Comparison of ENCODE assay signal across 31 cellular contexts in the genomic region with DNA sequence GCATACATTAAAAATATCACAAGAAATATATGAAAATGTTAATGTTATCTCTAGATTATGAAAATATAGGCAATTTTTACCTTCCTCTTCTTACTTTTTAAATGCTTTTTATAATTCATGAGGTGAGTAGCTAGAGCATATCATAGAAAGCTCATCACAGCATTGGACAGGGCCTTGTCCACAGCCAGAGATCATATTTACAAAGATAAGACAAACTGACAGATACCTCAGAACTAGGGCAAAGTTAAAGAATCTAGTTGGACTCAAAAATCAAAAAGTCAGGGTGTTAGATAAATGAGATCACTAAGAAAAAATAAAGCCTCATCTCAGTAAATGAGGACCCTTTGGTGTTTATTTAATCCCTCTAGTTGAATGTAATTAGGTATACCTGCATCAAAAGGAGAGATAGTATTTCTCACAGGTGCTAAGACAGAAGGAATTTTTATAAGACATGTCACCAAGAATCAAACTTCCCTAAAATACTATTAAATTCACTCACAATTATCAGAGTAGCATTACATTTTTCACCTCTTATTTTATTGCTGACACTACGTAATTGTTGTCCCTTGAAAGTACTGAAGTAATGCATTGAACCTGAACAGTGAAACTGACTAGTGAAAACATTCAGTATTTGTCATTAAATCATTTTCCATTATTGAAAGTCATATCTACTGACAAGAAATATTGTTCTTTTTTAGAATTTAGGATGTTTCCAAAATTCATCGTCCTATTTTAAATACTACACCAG. TPM values are rescaled to one million over a fixed set of nuclear protein-coding genes. Genes with fewer than 3 reads are reported as not detected.
"Had no signal": no experiment of that assay in that cellular context is flagged by ENCODE, and none has a peak within 500 bp of the region (broad histone marks: within the 10 kb centered on the region; RNA-seq: fewer than 3 reads in every experiment).

No MANE protein-coding gene starts in this region.

- H3K27ac Mint-ChIP-seq: activated B cell treated with CpG ODN at 0.5 μM for 24 hours; activated CD4-positive, alpha-beta T cell treated with anti-CD3 and anti-CD28 coated beads, Interleukin-2, amount 10 ng/mL, durations not matched to agents 24 days and 14 days; activated CD8-positive, alpha-beta memory T cell treated with anti-CD3 and anti-CD28 coated beads, Interleukin-2, amount 10 ng/mL, durations not matched to agents 7 days and 5 days; activated naive CD4-positive, alpha-beta T cell treated with anti-CD3 and anti-CD28 coated beads, Interleukin-2, amount 50 U/mL, for 24 hours; activated T-cell treated with anti-CD3 and anti-CD28 coated beads, Interleukin-2, amount 50 U/mL, for 24 hours; activated T-helper 1 cell treated with anti-CD3 and anti-CD28 coated beads, Interleukin-12 subunit alpha, Interleukin-12 subunit beta, Interleukin-2, Interleukin-4 antibody, amounts not matched to agents 30 ng/mL and 10 ng/mL and 1 ng/mL, durations not matched to agents 14 hours and 24 hours and 36 hours; T-helper 17 cell had no signal

- H3K27me3 ChIP-seq: ascending aorta, body of pancreas had no signal

- H3K4me3 Mint-ChIP-seq: activated B cell treated with CpG ODN at 0.5 μM for 24 hours; activated CD4-positive, alpha-beta T cell treated with anti-CD3 and anti-CD28 coated beads, Interleukin-2, amount 10 ng/mL, durations not matched to agents 24 days and 14 days; activated CD8-positive, alpha-beta memory T cell treated with anti-CD3 and anti-CD28 coated beads, Interleukin-2, amount 10 ng/mL, durations not matched to agents 7 days and 5 days; activated naive CD4-positive, alpha-beta T cell treated with anti-CD3 and anti-CD28 coated beads, Interleukin-2, amount 50 U/mL, for 24 hours; activated T-cell treated with anti-CD3 and anti-CD28 coated beads, Interleukin-2, amount 50 U/mL, for 24 hours; activated T-helper 1 cell treated with anti-CD3 and anti-CD28 coated beads, Interleukin-12 subunit alpha, Interleukin-12 subunit beta, Interleukin-2, Interleukin-4 antibody, amounts not matched to agents 30 ng/mL and 10 ng/mL and 1 ng/mL, durations not matched to agents 14 hours and 24 hours and 36 hours; T-helper 17 cell had no signal

- H3K9me3 Mint-ChIP-seq: activated B cell treated with CpG ODN at 0.5 μM for 24 hours; activated CD4-positive, alpha-beta T cell treated with anti-CD3 and anti-CD28 coated beads, Interleukin-2, amount 10 ng/mL, durations not matched to agents 24 days and 14 days; activated naive CD4-positive, alpha-beta T cell treated with anti-CD3 and anti-CD28 coated beads, Interleukin-2, amount 50 U/mL, for 24 hours; activated T-cell treated with anti-CD3 and anti-CD28 coated beads, Interleukin-2, amount 50 U/mL, for 24 hours; activated T-helper 1 cell treated with anti-CD3 and anti-CD28 coated beads, Interleukin-12 subunit alpha, Interleukin-12 subunit beta, Interleukin-2, Interleukin-4 antibody, amounts not matched to agents 30 ng/mL and 10 ng/mL and 1 ng/mL, durations not matched to agents 14 hours and 24 hours and 36 hours had no signal

- H3K9me3 ChIP-seq: ascending aorta, body of pancreas had no signal

- H3K4me1 Mint-ChIP-seq: activated B cell treated with CpG ODN at 0.5 μM for 24 hours; activated CD4-positive, alpha-beta T cell treated with anti-CD3 and anti-CD28 coated beads, Interleukin-2, amount 10 ng/mL, durations not matched to agents 24 days and 14 days; activated CD8-positive, alpha-beta memory T cell treated with anti-CD3 and anti-CD28 coated beads, Interleukin-2, amount 10 ng/mL, durations not matched to agents 7 days and 5 days; activated naive CD4-positive, alpha-beta T cell treated with anti-CD3 and anti-CD28 coated beads, Interleukin-2, amount 50 U/mL, for 24 hours had no signal

- ATAC-seq: activated CD8-positive, alpha-beta memory T cell treated with anti-CD3 and anti-CD28 coated beads, Interleukin-2, amount 10 ng/mL, durations not matched to agents 7 days and 5 days; body of pancreas; Panc1; Right ventricle myocardium inferior; T-helper 17 cell had no signal

- H3K27ac ChIP-seq: ascending aorta, body of pancreas had no signal

- H3K36me3 ChIP-seq: ascending aorta had no signal

- H3K36me3 Mint-ChIP-seq: activated CD8-positive, alpha-beta memory T cell treated with anti-CD3 and anti-CD28 coated beads, Interleukin-2, amount 10 ng/mL, durations not matched to agents 7 days and 5 days; activated naive CD4-positive, alpha-beta T cell treated with anti-CD3 and anti-CD28 coated beads, Interleukin-2, amount 50 U/mL, for 24 hours had no signal

- H3K27me3 Mint-ChIP-seq: activated B cell treated with CpG ODN at 0.5 μM for 24 hours; activated T-cell treated with anti-CD3 and anti-CD28 coated beads, Interleukin-2, amount 50 U/mL, for 24 hours had no signal

- DNase-seq: activated B cell treated with CpG ODN at 0.5 μM for 24 hours; activated CD4-positive, alpha-beta T cell treated with anti-CD3 and anti-CD28 coated beads for 1 hour; activated CD4-positive, alpha-beta T cell treated with anti-CD3 and anti-CD28 coated beads, Interleukin-2, amount 10 ng/mL, durations not matched to agents 24 days and 14 days; activated CD4-positive, alpha-beta T cell treated with anti-CD3 and anti-CD28 coated beads, Interleukin-2, amount 50 U/mL, for 48 hours; activated CD8-positive, alpha-beta memory T cell treated with anti-CD3 and anti-CD28 coated beads, Interleukin-2, amount 10 ng/mL, durations not matched to agents 7 days and 5 days; activated effector memory CD4-positive, alpha-beta T cell treated with Interleukin-2 at 50 U/mL for 16 hours; activated naive CD4-positive, alpha-beta T cell; activated T-cell treated with anti-CD3 and anti-CD28 coated beads, Interleukin-2, amount 50 U/mL, for 24 hours; amniotic stem cell; body of pancreas; Karpas-422; MM.1S; NCI-H1105; NCI-H1436; NCI-H1694 treated with DMSO at 0.1 percent for 48 hours; NCI-H2029 treated with DMSO at 0.1 percent for 48 hours; NCI-H345; NCI-H510A; NCI-H526 treated with DMSO at 0.1 percent for 48 hours; NCI-H82; RPMI8226; T-helper 17 cell; T-helper 9 cell had no signal

- FAIRE-seq: bronchial epithelial cell, TTC549 had no signal

- H3K4me3 ChIP-seq: ascending aorta, body of pancreas had no signal

RNA-seq across cellular contexts. Expression of gene CFAP69, which starts 25.6 kb away (rescaled TPM):
- total RNA-seq: activated CD4-positive, alpha-beta T cell treated with anti-CD3 and anti-CD28 coated beads, Interleukin-2, amount 10 ng/mL, durations not matched to agents 24 days and 14 days; activated T-helper 1 cell treated with anti-CD3 and anti-CD28 coated beads, Interleukin-12 subunit alpha, Interleukin-12 subunit beta, Interleukin-2, Interleukin-4 antibody, amounts not matched to agents 30 ng/mL and 10 ng/mL and 1 ng/mL, durations not matched to agents 14 hours and 24 hours and 36 hours; OCI-LY7 had no signal

RNA-seq across cellular contexts. Expression of gene FAM237B, which starts 50.5 kb away (rescaled TPM):
- total RNA-seq: activated B cell treated with CpG ODN at 0.5 μM for 24 hours; activated CD4-positive, alpha-beta T cell treated with anti-CD3 and anti-CD28 coated beads, Interleukin-2, amount 10 ng/mL, durations not matched to agents 24 days and 14 days; activated CD8-positive, alpha-beta memory T cell treated with anti-CD3 and anti-CD28 coated beads, Interleukin-2, amount 10 ng/mL, durations not matched to agents 7 days and 5 days; activated T-helper 1 cell treated with anti-CD3 and anti-CD28 coated beads, Interleukin-12 subunit alpha, Interleukin-12 subunit beta, Interleukin-2, Interleukin-4 antibody, amounts not matched to agents 30 ng/mL and 10 ng/mL and 1 ng/mL, durations not matched to agents 14 hours and 24 hours and 36 hours; ascending aorta; body of pancreas; bronchial epithelial cell; OCI-LY7; Right ventricle myocardium inferior; T-helper 17 cell had no signal

RNA-seq across cellular contexts. Expression of gene STEAP2, which starts 59.1 kb away (rescaled TPM):
- total RNA-seq: activated B cell treated with CpG ODN at 0.5 μM for 24 hours; activated CD4-positive, alpha-beta T cell treated with anti-CD3 and anti-CD28 coated beads, Interleukin-2, amount 10 ng/mL, durations not matched to agents 24 days and 14 days; activated CD8-positive, alpha-beta memory T cell treated with anti-CD3 and anti-CD28 coated beads, Interleukin-2, amount 10 ng/mL, durations not matched to agents 7 days and 5 days; activated T-helper 1 cell treated with anti-CD3 and anti-CD28 coated beads, Interleukin-12 subunit alpha, Interleukin-12 subunit beta, Interleukin-2, Interleukin-4 antibody, amounts not matched to agents 30 ng/mL and 10 ng/mL and 1 ng/mL, durations not matched to agents 14 hours and 24 hours and 36 hours; OCI-LY7; T-helper 17 cell had no signal
